In genomic region chr1:80847904-80848303, GRCh38 we compare ENCODE assay signal across 16 cellular contexts.
A peak's percentile ranks its signal among the peaks of the same experiment; 100 is the strongest.
DNase-seq lines count a peak whose midpoint lies in the region; ATAC-seq, FAIRE-seq and TF ChIP-seq lines count a peak whose summit lies in the region.
"Had no signal": no experiment of that assay in that cellular context is flagged by ENCODE, and none has a peak within 500 bp of the region (broad histone marks: within the 10 kb centered on the region; RNA-seq: fewer than 3 reads in every experiment).

No MANE protein-coding gene starts in this region.

- H3K79me1 ChIP-seq in trophoblast cell (ENCODE audit: low read length): peaks cover 1% of the 10 kb centered on the region

- no peaks in the 10 kb centered on the region for H3K79me2 ChIP-seq in trophoblast cell (ENCODE audit: control insufficient read depth, insufficient read depth, low read length, poor library complexity)

- no peak overlapping the region for H3K4ac ChIP-seq in trophoblast cell (ENCODE audit: low read depth, low read length)

- intact Hi-C loops in kidney (cut with DNase I) (no loop called here), sigmoid colon (cut with DNase I) (no loop called here), upper lobe of right lung (cut with DNase I) (no loop called here)

- TF ChIP-seq CTCF in kidney (IDR thresholded peaks at IDR 0.05; ENCODE audit: borderline replicate concordance, extremely low read depth, insufficient read depth) (no peak), sigmoid colon (IDR thresholded peaks at IDR 0.05) (no peak), upper lobe of right lung (IDR thresholded peaks at IDR 0.05) (no peak), omental fat pad (IDR thresholded peaks at IDR 0.05) (no peak)

- H3K9ac ChIP-seq in kidney (ENCODE audit: low read length in 2 of 2): no peak overlapping the region
- H3K9ac ChIP-seq in trophoblast cell (ENCODE audit: low read length): no peak overlapping the region
- H3K9ac ChIP-seq: GM23248 had no signal

- no peak overlapping the region for H3K23ac ChIP-seq in trophoblast cell (ENCODE audit: low read length)

- H3K4me1 ChIP-seq in kidney (ENCODE audit: control insufficient read depth in 1 of 2, insufficient read depth in 1 of 2, low read depth in 1 of 2, low read length in 2 of 2) (no peaks in the 10 kb centered on the region), trophoblast cell (ENCODE audit: control insufficient read depth in 1 of 2, insufficient read depth in 2 of 2, low read length in 2 of 2) (no peaks in the 10 kb centered on the region), sigmoid colon (no peaks in the 10 kb centered on the region), upper lobe of right lung (no peaks in the 10 kb centered on the region)

- no peaks in the 10 kb centered on the region for H3K36me3 ChIP-seq in kidney (ENCODE audit: control insufficient read depth in 1 of 2, insufficient read depth in 2 of 2, low read length in 2 of 2)
- H3K36me3 ChIP-seq in trophoblast cell (ENCODE audit: control insufficient read depth in 1 of 2, insufficient read depth in 2 of 2, low read length in 2 of 2): no peaks in the 10 kb centered on the region
- no peaks in the 10 kb centered on the region for H3K36me3 ChIP-seq in sigmoid colon
- no peaks in the 10 kb centered on the region for H3K36me3 ChIP-seq in upper lobe of right lung

- H4K12ac ChIP-seq in trophoblast cell (ENCODE audit: low read depth, low read length): no peak overlapping the region

- no peak for TF ChIP-seq EP300 in sigmoid colon (IDR thresholded peaks at IDR 0.05)

- no peak overlapping the region for H3K4me3 ChIP-seq in kidney (ENCODE audit: low read length in 2 of 2)
- H3K4me3 ChIP-seq in trophoblast cell (ENCODE audit: low read depth, low read length): no peak overlapping the region
- no peak overlapping the region for H3K4me3 ChIP-seq in sigmoid colon
- H3K4me3 ChIP-seq in upper lobe of right lung: no peak overlapping the region
- H3K4me3 ChIP-seq: GM23248 had no signal

- no peak overlapping the region for H2BK12ac ChIP-seq in trophoblast cell (ENCODE audit: low read length)

- H3K9me3 ChIP-seq in kidney (ENCODE audit: control insufficient read depth in 1 of 2, low read length in 2 of 2) (no peaks in the 10 kb centered on the region), trophoblast cell (ENCODE audit: insufficient read depth, low read depth, low read length) (no peaks in the 10 kb centered on the region), sigmoid colon (peaks cover 0 to 2% (median 0%) of the 10 kb centered on the region in 4 donors), upper lobe of right lung (no peaks in the 10 kb centered on the region)

- WGBS in trophoblast cell (ENCODE audit: extremely low coverage, insufficient coverage, insufficient read length): no CpG with 5 or more reads among the region's 1 CpG
- 96 to 97% methylated on average over 1 of the region's 1 CpG for WGBS in sigmoid colon, 2 donors

- no peak overlapping the region for H3K27ac ChIP-seq in kidney (ENCODE audit: low read depth in 2 of 2, low read length in 2 of 2)
- no peak overlapping the region for H3K27ac ChIP-seq in trophoblast cell (ENCODE audit: low read depth, low read length)
- no peak overlapping the region for H3K27ac ChIP-seq in sigmoid colon
- no peak overlapping the region for H3K27ac ChIP-seq in upper lobe of right lung
- H3K27ac ChIP-seq: GM23248 had no signal

- H2BK120ac ChIP-seq in trophoblast cell (ENCODE audit: insufficient read depth, low read length, poor library complexity): peak overlapping the region; percentile 50

- no peak overlapping the region for H4K8ac ChIP-seq in trophoblast cell (ENCODE audit: low read depth, low read length)

- H2AFZ ChIP-seq in trophoblast cell (ENCODE audit: insufficient read depth, low read length, poor library complexity): no peak overlapping the region
- H2AFZ ChIP-seq: GM23248 had no signal

- H3K14ac ChIP-seq in trophoblast cell (ENCODE audit: low read length): no peak overlapping the region

- H3K4me2 ChIP-seq in trophoblast cell (ENCODE audit: low read length): no peak overlapping the region

- no peak for TF ChIP-seq POLR2A in sigmoid colon (IDR thresholded peaks at IDR 0.05)

- H4K91ac ChIP-seq in trophoblast cell (ENCODE audit: low read depth, low read length): no peak overlapping the region

- peak; percentile 37 for DNase-seq in kidney
- DNase-seq in trophoblast cell: no peak
- peak; percentile 59 for DNase-seq in sigmoid colon
- no peak for DNase-seq in upper lobe of right lung
- DNase-seq in omental fat pad (ENCODE audit: low spot score): no peak
- no peak for DNase-seq in NCI-H2107 treated with DMSO at 0.1 percent for 48 hours (lab: John Stamatoyannopoulos, UW; ENCODE audit: unreplicated experiment)
- DNase-seq in NCI-H446 (lab: John Stamatoyannopoulos, UW): no peak
- DNase-seq: COR-L47, DMS153, DND-41, GM23248, H9 had no signal

- no peak for FAIRE-seq in kidney (lab: Jason Lieb, UNC)
- FAIRE-seq: G401.6, GM12892 had no signal

- no peak overlapping the region for H3K18ac ChIP-seq in trophoblast cell (ENCODE audit: low read length)

- no peaks in the 10 kb centered on the region for H3K27me3 ChIP-seq in trophoblast cell (ENCODE audit: insufficient read depth, low read length)
- H3K27me3 ChIP-seq in sigmoid colon: no peaks in the 10 kb centered on the region
- no peaks in the 10 kb centered on the region for H3K27me3 ChIP-seq in upper lobe of right lung

- H2BK5ac ChIP-seq in trophoblast cell (ENCODE audit: low read depth, low read length, poor library complexity): no peak overlapping the region

- peak; percentile 22 for ATAC-seq in upper lobe of right lung
- no peak for ATAC-seq in HG03469 (IDR thresholded peaks at IDR 0.05; ENCODE audit: unreplicated experiment)
- no peak for ATAC-seq in omental fat pad (ENCODE audit: low FRiP score)
- ATAC-seq: HCT116 had no signal

- no peak overlapping the region for H2AK5ac ChIP-seq in trophoblast cell (ENCODE audit: low read length)

Comparison
In these comparisons a context has a peak if more than half of its experiments do, and no peak if none do; other contexts are left out.
1. DNase-seq: peak in kidney (single experiment) and sigmoid colon (single experiment); none in trophoblast cell (0 of 2), upper lobe of right lung (single experiment), omental fat pad (single experiment), NCI-H2107 treated with DMSO at 0.1 percent for 48 hours (single experiment) and NCI-H446 (0 of 2).